Comparison of ENCODE assay signal across 8 cellular contexts in the genomic region with DNA sequence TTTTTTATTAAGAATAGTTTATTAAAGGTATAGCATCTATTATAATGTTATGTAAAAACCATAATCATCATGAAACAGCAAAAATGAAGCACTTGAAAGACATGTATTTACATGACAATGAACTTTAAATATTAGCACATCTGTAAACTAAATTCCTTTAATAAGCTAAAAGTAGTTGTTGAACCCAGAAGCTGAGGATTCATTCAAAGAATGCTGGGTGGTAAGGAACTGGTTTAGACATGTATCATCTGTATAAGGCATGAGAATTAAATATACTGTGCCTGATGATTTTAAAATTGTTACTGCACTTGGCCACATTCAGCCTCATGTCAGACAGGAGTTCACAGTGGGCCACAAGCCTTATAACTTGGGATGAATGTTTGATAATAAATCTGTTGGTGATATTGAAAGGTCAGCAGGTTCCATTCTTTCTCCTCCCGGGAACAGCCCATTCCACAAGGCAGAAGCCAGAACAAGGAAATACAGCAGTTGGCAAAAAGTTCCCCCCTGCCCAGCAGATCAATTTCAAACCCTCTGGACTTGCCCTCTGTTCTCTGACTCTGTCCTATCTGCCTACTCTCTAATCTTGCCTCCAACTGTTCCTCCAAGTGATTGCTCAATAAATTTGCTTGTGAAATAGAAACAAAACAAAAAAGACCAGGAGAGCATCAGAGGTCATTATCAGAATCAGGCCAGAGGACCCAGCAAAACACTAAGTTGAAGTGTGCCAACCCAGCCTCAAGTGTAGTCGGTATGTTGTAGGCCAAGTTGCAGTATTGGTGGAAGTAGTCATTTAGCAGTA. TPM values are rescaled to one million over a fixed set of nuclear protein-coding genes. Genes with fewer than 3 reads are reported as not detected.
DNase-seq lines count a peak whose midpoint lies in the region; ATAC-seq and TF ChIP-seq lines count a peak whose summit lies in the region.

No MANE protein-coding gene starts in this region.

- H3K4me1 Mint-ChIP-seq in activated naive CD8-positive, alpha-beta T cell (ENCODE audit: low read depth): peaks cover 23% of the 10 kb centered on the region
- peaks cover 17% of the 10 kb centered on the region for H3K4me1 Mint-ChIP-seq in activated naive CD8-positive, alpha-beta T cell treated with anti-CD3 and anti-CD28 coated beads for 36 hours
- peaks cover 11 to 19% of the 10 kb centered on the region in 2 donors for H3K4me1 Mint-ChIP-seq in stimulated activated naive B cell treated with anti-CD40 and anti-IgM and Interleukin-4, amounts not matched to agents 10 μg/mL and 1 μg/mL and 100 μg/mL, for 72 hours

- no peak overlapping the region for H4K8ac ChIP-seq in mesendoderm (ENCODE audit: low read depth, low read length)

- no peak overlapping the region for H3K18ac ChIP-seq in mesendoderm (ENCODE audit: low read length)

- H3K27me3 ChIP-seq in mesendoderm (ENCODE audit: insufficient read depth, low read length, poor library complexity) (no peaks in the 10 kb centered on the region), vagina (no peaks in the 10 kb centered on the region), MG63 (no peaks in the 10 kb centered on the region)

- TF ChIP-seq CTCF in epithelial cell of esophagus (IDR thresholded peaks at IDR 0.05; ENCODE audit: insufficient read depth, low read depth, low read length, missing control alignments): no peak
- TF ChIP-seq CTCF in vagina (IDR thresholded peaks at IDR 0.05): no peak
- TF ChIP-seq CTCF in GM10248 (IDR thresholded peaks at IDR 0.05; ENCODE audit: control extremely low read depth, extremely low read depth, low read depth, missing control alignments): no peak

- POLR2A ChIA-PET in GM10248 (lab: Yijun Ruan, JAX): no interaction called here

- H3K9me3 Mint-ChIP-seq in activated naive CD8-positive, alpha-beta T cell (ENCODE audit: low read depth): no peaks in the 10 kb centered on the region
- no peaks in the 10 kb centered on the region for H3K9me3 Mint-ChIP-seq in activated naive CD8-positive, alpha-beta T cell treated with anti-CD3 and anti-CD28 coated beads for 36 hours
- no peaks in the 10 kb centered on the region for H3K9me3 Mint-ChIP-seq in stimulated activated naive B cell treated with anti-CD40 and anti-IgM and Interleukin-4, amounts not matched to agents 10 μg/mL and 1 μg/mL and 100 μg/mL, for 72 hours

- H3K56ac ChIP-seq in mesendoderm (ENCODE audit: low read length): no peak overlapping the region

- intact Hi-C loops in vagina (cut with DNase I): no loop called here

- H3K27ac ChIP-seq in mesendoderm (ENCODE audit: low read depth, low read length) (no peak overlapping the region), vagina (peak overlapping the region; percentile 51)

- H3K4me3 Mint-ChIP-seq in activated naive CD8-positive, alpha-beta T cell: no peak overlapping the region
- H3K4me3 Mint-ChIP-seq in activated naive CD8-positive, alpha-beta T cell treated with anti-CD3 and anti-CD28 coated beads for 36 hours: no peak overlapping the region
- H3K4me3 Mint-ChIP-seq in stimulated activated naive B cell treated with anti-CD40 and anti-IgM and Interleukin-4, amounts not matched to agents 10 μg/mL and 1 μg/mL and 100 μg/mL, for 72 hours: no peak overlapping the region

- H3K4me3 ChIP-seq in epithelial cell of esophagus (ENCODE audit: low read length): no peak overlapping the region
- no peak overlapping the region for H3K4me3 ChIP-seq in mesendoderm (ENCODE audit: low read length)
- no peak overlapping the region for H3K4me3 ChIP-seq in vagina
- no peak overlapping the region for H3K4me3 ChIP-seq in MG63

- no peaks in the 10 kb centered on the region for H3K36me3 Mint-ChIP-seq in activated naive CD8-positive, alpha-beta T cell
- H3K36me3 Mint-ChIP-seq in activated naive CD8-positive, alpha-beta T cell treated with anti-CD3 and anti-CD28 coated beads for 36 hours: no peaks in the 10 kb centered on the region
- H3K36me3 Mint-ChIP-seq in stimulated activated naive B cell treated with anti-CD40 and anti-IgM and Interleukin-4, amounts not matched to agents 10 μg/mL and 1 μg/mL and 100 μg/mL, for 72 hours: peaks cover 3 to 11% of the 10 kb centered on the region in 2 donors

- no peak overlapping the region for H2BK15ac ChIP-seq in mesendoderm (replicated peaks; ENCODE audit: low read depth)

- no peaks in the 10 kb centered on the region for H3K27me3 Mint-ChIP-seq in activated naive CD8-positive, alpha-beta T cell
- no peaks in the 10 kb centered on the region for H3K27me3 Mint-ChIP-seq in activated naive CD8-positive, alpha-beta T cell treated with anti-CD3 and anti-CD28 coated beads for 36 hours
- no peaks in the 10 kb centered on the region for H3K27me3 Mint-ChIP-seq in stimulated activated naive B cell treated with anti-CD40 and anti-IgM and Interleukin-4, amounts not matched to agents 10 μg/mL and 1 μg/mL and 100 μg/mL, for 72 hours

- no peak overlapping the region for H2AK5ac ChIP-seq in mesendoderm (ENCODE audit: low read length)

- no peak for TF ChIP-seq POLR2A in vagina (IDR thresholded peaks at IDR 0.05)

- H4K5ac ChIP-seq in mesendoderm (ENCODE audit: low read length): no peak overlapping the region

- no peak overlapping the region for H2BK5ac ChIP-seq in mesendoderm (ENCODE audit: low read length)

- no peak overlapping the region for H3K23ac ChIP-seq in mesendoderm (ENCODE audit: low read length)

- H2BK120ac ChIP-seq in mesendoderm (ENCODE audit: low read depth, low read length): no peak overlapping the region

- H3K9ac ChIP-seq in mesendoderm (ENCODE audit: low read length): no peak overlapping the region

- no peak for ATAC-seq in stimulated activated naive B cell treated with anti-CD40 and anti-IgM and Interleukin-4, amounts not matched to agents 10 μg/mL and 1 μg/mL and 100 μg/mL, for 72 hours (replicated peaks)

- H3K79me1 ChIP-seq in mesendoderm (ENCODE audit: low read length): peaks cover 10% of the 10 kb centered on the region

- H3K36me3 ChIP-seq in mesendoderm (ENCODE audit: control insufficient read depth, insufficient read depth, low read length) (no peaks in the 10 kb centered on the region), vagina (no peaks in the 10 kb centered on the region), MG63 (no peaks in the 10 kb centered on the region)

- CTCF ChIA-PET in GM10248 (lab: Yijun Ruan, JAX): interaction anchor here (1.2 kb wide), 1 partner anchor 17 kb away, joined by 3 read pairs; no protein-coding TSS in a partner anchor

- H3K79me2 ChIP-seq in mesendoderm (ENCODE audit: control insufficient read depth, insufficient read depth, low read length): peaks cover 2% of the 10 kb centered on the region

- DNase-seq in activated naive CD8-positive, alpha-beta T cell treated with anti-CD3 and anti-CD28 coated beads for 36 hours: no peak
- DNase-seq in epithelial cell of esophagus (ENCODE audit: low read depth): peak; percentile 72
- DNase-seq in mesendoderm: peak; percentile 5
- DNase-seq in vagina (ENCODE audit: extremely low spot score in 2 of 2): no peak
- no peak for DNase-seq in MG63
- no peak for DNase-seq in stimulated activated naive B cell treated with anti-CD40 and anti-IgM and Interleukin-4, amounts not matched to agents 10 μg/mL and 1 μg/mL and 100 μg/mL, for 72 hours
- no peak for DNase-seq in GM10248 (ENCODE audit: extremely low spot score)

- H3K9me3 ChIP-seq in vagina (no peaks in the 10 kb centered on the region), MG63 (no peaks in the 10 kb centered on the region)

- H3K4ac ChIP-seq in mesendoderm (ENCODE audit: low read depth, low read length): no peak overlapping the region

- H3K4me1 ChIP-seq in mesendoderm (ENCODE audit: control insufficient read depth, low read depth, low read length): no peaks in the 10 kb centered on the region
- peaks cover 40% of the 10 kb centered on the region for H3K4me1 ChIP-seq in vagina

- H3K27ac Mint-ChIP-seq in activated naive CD8-positive, alpha-beta T cell: peak overlapping the region; percentile 41
- H3K27ac Mint-ChIP-seq in activated naive CD8-positive, alpha-beta T cell treated with anti-CD3 and anti-CD28 coated beads for 36 hours: no peak overlapping the region
- H3K27ac Mint-ChIP-seq in stimulated activated naive B cell treated with anti-CD40 and anti-IgM and Interleukin-4, amounts not matched to agents 10 μg/mL and 1 μg/mL and 100 μg/mL, for 72 hours: no peak overlapping the region

- WGBS in mesendoderm (ENCODE audit: extremely low coverage, insufficient coverage, low lambda C conversion rate): no CpG with 5 or more reads among the region's 2 CpGs

- no peak overlapping the region for H3K4me2 ChIP-seq in mesendoderm (ENCODE audit: low read length)

RNA-seq across cellular contexts. Expression of a gene that starts 49.8 kb away (rescaled TPM):
- total RNA-seq in activated naive CD8-positive, alpha-beta T cell treated with anti-CD3 and anti-CD28 coated beads for 36 hours: 10 to 100 TPM; 37.1 to 39.5 TPM
- 7.8 TPM for polyA plus RNA-seq in mesendoderm (2013, experiment 1 of 2)
- polyA plus RNA-seq in mesendoderm (2013, experiment 2 of 2): 6.9 TPM
- 66.8 TPM for total RNA-seq in vagina
- 35.9 and 64.1 TPM in 2 replicates for total RNA-seq in MG63 (2014; rRNA removed; shearing (Covaris generic); ENCODE audit: low replicate concordance)

Comparison
In these comparisons a context has a peak if more than half of its experiments do, and no peak if none do; other contexts are left out.
1. DNase-seq: peak in epithelial cell of esophagus (single experiment) and mesendoderm (single experiment); none in activated naive CD8-positive, alpha-beta T cell treated with anti-CD3 and anti-CD28 coated beads for 36 hours (single experiment), vagina (0 of 2), MG63 (single experiment), stimulated activated naive B cell treated with anti-CD40 and anti-IgM and Interleukin-4, amounts not matched to agents 10 μg/mL and 1 μg/mL and 100 μg/mL, for 72 hours (single experiment) and GM10248 (single experiment).